8 cellular contexts compared by ENCODE assay signal in the genomic region with DNA sequence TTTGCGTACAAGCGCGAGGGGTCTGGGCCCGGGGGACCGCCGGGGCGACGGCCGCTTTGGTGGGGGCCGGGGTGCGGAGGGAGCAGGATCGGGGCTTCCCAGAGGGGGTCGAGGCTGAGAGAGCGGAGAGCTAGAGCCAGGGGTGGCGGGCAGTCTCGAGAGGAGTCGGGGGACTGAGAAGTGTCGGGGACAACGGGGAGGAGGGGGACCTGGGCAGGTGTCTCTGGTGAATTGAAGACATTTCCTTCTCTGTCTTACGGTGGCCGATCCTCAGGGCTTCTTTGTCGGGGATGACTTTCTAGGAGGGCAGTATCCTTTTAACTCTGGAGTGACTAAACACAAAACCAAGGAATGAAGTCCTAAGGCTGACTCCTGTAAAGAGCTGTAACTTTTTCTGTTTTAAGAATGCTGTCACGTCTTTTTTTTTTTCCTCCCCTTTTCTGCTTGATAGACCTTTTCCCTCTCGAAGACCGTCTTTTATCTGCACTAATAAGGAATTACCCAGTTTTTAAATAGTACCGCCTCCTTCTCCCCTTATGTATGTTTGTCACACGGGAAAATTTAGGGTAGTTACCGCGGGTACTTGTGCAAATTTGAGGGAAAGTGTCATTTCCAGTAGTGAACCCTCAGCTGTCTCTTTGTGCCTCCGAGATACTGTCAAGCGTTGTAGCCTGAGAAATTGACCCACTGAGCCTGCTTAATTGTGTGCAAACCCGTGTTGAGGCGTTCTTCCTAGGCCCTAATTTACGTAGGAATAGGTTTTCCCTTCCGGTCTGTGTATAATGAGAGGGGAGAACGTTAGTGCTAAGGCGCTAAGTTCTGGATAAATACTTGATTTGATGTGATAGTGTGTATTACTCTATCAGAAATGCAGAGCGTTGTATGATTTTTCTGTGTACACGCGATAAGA. TPM values are rescaled to one million over a fixed set of nuclear protein-coding genes. Genes with fewer than 3 reads are reported as not detected.
DNase-seq lines count a peak whose midpoint lies in the region; ATAC-seq, FAIRE-seq and TF ChIP-seq lines count a peak whose summit lies in the region.

No MANE protein-coding gene starts in this region.

- H2AFZ ChIP-seq in PC-9: peak overlapping the region; percentile 83

- peaks cover 55% of the 10 kb centered on the region for H3K79me2 ChIP-seq in PC-9 (ENCODE audit: low read depth)

- peak; percentile 20 to 36 for DNase-seq in A549 (ENCODE audit: low read depth in 1 of 2, low spot score in 1 of 2)
- peak; percentile 58 for DNase-seq in G401 (ENCODE audit: low spot score)
- DNase-seq in PC-9: no peak
- DNase-seq in endodermal cell: no peak
- DNase-seq in midbrain (lab: John Stamatoyannopoulos, UW): peak; percentile 43
- peak; percentile 54 for DNase-seq in ureter (ENCODE audit: low spot score)
- DNase-seq in HTR-8/SVneo (ENCODE audit: insufficient read length, low spot score): no peak

- H3K9me3 ChIP-seq in A549: no peaks in the 10 kb centered on the region
- H3K9me3 ChIP-seq in PC-9 (ENCODE audit: insufficient read depth, low read depth): no peaks in the 10 kb centered on the region
- no peaks in the 10 kb centered on the region for H3K9me3 ChIP-seq in endodermal cell (ENCODE audit: control insufficient read depth, low read length)

- H3K4me2 ChIP-seq in A549: peak overlapping the region; percentile 87
- H3K4me2 ChIP-seq in PC-9: peak overlapping the region; percentile 97

- no peaks in the 10 kb centered on the region for H3K9me3 Mint-ChIP-seq in endodermal cell

- H3F3A ChIP-seq in PC-9 (ENCODE audit: insufficient read depth, low read depth): peaks cover 14% of the 10 kb centered on the region; the same call in 1 of the 2 replicates

- no peak for TF ChIP-seq RAD21 in A549 (conservative IDR thresholded peaks at IDR 0.05 in 1 of 2, IDR thresholded peaks at IDR 0.05 in 1 of 2)

- TF ChIP-seq CTCF in A549 (IDR thresholded peaks at IDR 0.05) (no peak), PC-9 (conservative IDR thresholded peaks at IDR 0.05) (no peak), endodermal cell (conservative IDR thresholded peaks at IDR 0.05) (no peak)

- no peaks in the 10 kb centered on the region for H3K36me3 Mint-ChIP-seq in endodermal cell (ENCODE audit: low read depth)

- no peaks in the 10 kb centered on the region for H3K27me3 Mint-ChIP-seq in endodermal cell (ENCODE audit: insufficient read depth)

- no peak overlapping the region for H3K27ac Mint-ChIP-seq in endodermal cell

- FAIRE-seq in A549 (lab: Jason Lieb, UNC): no peak
- no peak for FAIRE-seq in HTR-8/SVneo (lab: Jason Lieb, UNC)

- H3K4me1 ChIP-seq in A549 (peaks cover 14% of the 10 kb centered on the region; the same call in 2 of the 3 replicates), PC-9 (replicated peaks; ENCODE audit: insufficient read depth) (peaks cover 16% of the 10 kb centered on the region), endodermal cell (ENCODE audit: control insufficient read depth, insufficient read depth, low read length) (peaks cover 4% of the 10 kb centered on the region)

- no peak for TF ChIP-seq EP300 in A549 (IDR thresholded peaks at IDR 0.05)

- H3K9ac ChIP-seq in endodermal cell (ENCODE audit: extremely low read depth, low read length, poor library complexity, severe bottlenecking): peak overlapping the region; percentile 82

- ATAC-seq in A549 (peak; percentile 23 to 40), HG02943 (IDR thresholded peaks at IDR 0.05; ENCODE audit: low read depth, unreplicated experiment) (peak; percentile 10)

- POLR2A ChIA-PET in A549 (lab: Yijun Ruan, JAX): interaction anchor here (0.6 to 1.8 kb wide), 18 partner anchors 9 to 182 kb away, joined by 3 to 17 read pairs (median 5); partner anchors contain the start of genes RPS6 and RRAGA
- POLR2A ChIA-PET in PC-9 (lab: Charles Lee; ENCODE audit: unreplicated experiment): interaction anchor here (0.6 to 0.9 kb wide), 3 partner anchors 47 to 160 kb away, joined by 3 to 12 read pairs (median 3); no protein-coding TSS in a partner anchor

- H4K20me1 ChIP-seq in PC-9 (ENCODE audit: insufficient read depth): no peaks in the 10 kb centered on the region

- CTCF ChIA-PET in A549 (lab: Yijun Ruan, JAX) (interaction anchor here (0.7 to 1.7 kb wide), 6 partner anchors 44 to 233 kb away, joined by 3 to 5 read pairs (median 3); partner anchors contain the start of gene RRAGA), PC-9 (lab: Charles Lee) (interaction anchor here (0.6 kb wide), 1 partner anchor 60 kb away, joined by 5 read pairs; no protein-coding TSS in a partner anchor)

- H3K4me3 Mint-ChIP-seq in endodermal cell: no peak overlapping the region

- intact Hi-C loops in PC-9 (cut with micrococcal nuclease; ENCODE audit: unreplicated experiment): loop anchor here (2.0 kb wide), 1 partner anchor 47 kb away; no protein-coding TSS in a partner anchor

- H3K27ac ChIP-seq in A549 (peak overlapping the region; percentile 91 to 93), PC-9 (peak overlapping the region; percentile 68), endodermal cell (ENCODE audit: low read depth, low read length) (peak overlapping the region; percentile 93)

- H3K27me3 ChIP-seq in PC-9 (ENCODE audit: insufficient read depth, low read depth) (no peaks in the 10 kb centered on the region), endodermal cell (ENCODE audit: control insufficient read depth, insufficient read depth, low read length, poor library complexity, severe bottlenecking) (no peaks in the 10 kb centered on the region)

- TSS peak; percentile 43 for BruUV-seq in PC-9 (replicated peaks; lab: Mats Ljungman, UMichigan)

- in situ Hi-C loops in G401 (cut with HindIII; ENCODE audit: low sequenced_read_pairs): no loop called here

- H3K9me2 ChIP-seq in PC-9 (ENCODE audit: insufficient read depth): no peaks in the 10 kb centered on the region

- TF ChIP-seq POLR2A in A549 (IDR thresholded peaks at IDR 0.05; ENCODE audit: low read length): no peak

- no peaks in the 10 kb centered on the region for H3K36me3 ChIP-seq in PC-9 (ENCODE audit: low read depth)
- no peaks in the 10 kb centered on the region for H3K36me3 ChIP-seq in endodermal cell (ENCODE audit: control insufficient read depth, insufficient read depth, low read length)

- no peaks in the 10 kb centered on the region for H3K4me1 Mint-ChIP-seq in endodermal cell

- WGBS in A549 (ENCODE audit: missing lambda C conversion rate): 3% methylated on average over 27 of the region's 40 CpGs
- 1 to 4% methylated on average over 20 to 40 of the region's 40 CpGs for WGBS in endodermal cell (ENCODE audit: insufficient coverage in 1 of 2, insufficient read length in 1 of 2), 2 experiments

- peak overlapping the region; percentile 82 for H3K4me3 ChIP-seq in A549
- H3K4me3 ChIP-seq in PC-9: peak overlapping the region; percentile 85
- peak overlapping the region; percentile 82 for H3K4me3 ChIP-seq in endodermal cell (ENCODE audit: low read length)

TF ChIP-seq in A549, 52 proteins besides CTCF, POLR2A, EP300 and RAD21:
- TF ChIP-seq GATA3 (IDR thresholded peaks at IDR 0.05; ENCODE audit: borderline replicate concordance) (no peak), JUNB (IDR thresholded peaks at IDR 0.05) (no peak), EHF (CRISPR knock-in tag; IDR thresholded peaks at IDR 0.05) (no peak), MYC (IDR thresholded peaks at IDR 0.05; ENCODE audit: borderline replicate concordance, low read length) (no peak)

RNA-seq across cellular contexts. Expression of gene DENND4C, which starts 0.9 kb away (rescaled TPM):
- polyA plus RNA-seq in A549 (2011; rRNA removed): 40.9 and 44.1 TPM in 2 replicates
- 5.9 and 6.2 TPM in 2 replicates for polyA plus RNA-seq in A549 (2012; cell fraction: cytosol; rRNA removed)
- polyA plus RNA-seq in A549 (2012; cell fraction: nucleus; rRNA removed): 6.8 and 7.7 TPM in 2 replicates
- polyA plus RNA-seq in A549 (2017; fragmentation: RNase III; extraction: RNeasy Plus Mini Kit Qiagen cat#74134 plus additional on column Dnase treatment): 15.0 to 17.4 TPM (median 16.0 TPM) in 3 replicates
- polyA minus RNA-seq in A549 (2011; rRNA and poly(A)+ RNA removed): 34.6 and 48.4 TPM in 2 replicates
- 30.0 and 31.5 TPM in 2 replicates for total RNA-seq in G401 (2014; rRNA removed; shearing (Covaris generic))
- 23.1 and 29.5 TPM in 2 replicates for total RNA-seq in PC-9 (2021)
- total RNA-seq in endodermal cell: 10 to 100 TPM; 25.4 to 27.2 TPM
- 18.5 TPM for polyA plus RNA-seq in endodermal cell (2013, experiment 1 of 2)
- polyA plus RNA-seq in endodermal cell (2013, experiment 2 of 2): 19.5 TPM
- 110 TPM for total RNA-seq in ureter

Comparison
In these comparisons a context has a peak if more than half of its experiments do, and no peak if none do; other contexts are left out.
1. DNase-seq: peak in A549 (2 of 2), G401 (single experiment), midbrain (single experiment) and ureter (single experiment); none in PC-9 (0 of 2), endodermal cell (single experiment) and HTR-8/SVneo (single experiment).
2. Peak in every context shown above with its lines, with median percentiles within 50 percentile points of each other: H3K27ac ChIP-seq and H3K4me3 ChIP-seq.